Comparison of ENCODE assay signal across 8 cellular contexts in genomic region chr5:175696139-175696854, GRCh38. TPM values are rescaled to one million over a fixed set of nuclear protein-coding genes. Genes with fewer than 3 reads are reported as not detected.
DNase-seq lines count a peak whose midpoint lies in the region; ATAC-seq and TF ChIP-seq lines count a peak whose summit lies in the region.

No MANE protein-coding gene starts in this region.

- peaks cover 0 to 44% of the 10 kb centered on the region in 2 donors for H3K4me1 ChIP-seq in right atrium auricular region

- DNase-seq in A172 (ENCODE audit: low spot score) (peak; percentile 34), RKO (ENCODE audit: low spot score) (peak; percentile 59), right atrium auricular region (ENCODE audit: low spot score) (peak; percentile 82)
- DNase-seq in activated T-helper 1 cell treated with anti-CD3 and anti-CD28 coated beads, Interleukin-2, amount 50 U/mL, for 16 hours (ENCODE audit: low read depth in 1 of 2, low spot score in 1 of 2) = peak; percentile 45 to 52
- peak; percentile 91 for DNase-seq in stimulated activated CD4-positive, alpha-beta T cell treated with anti-CD3 and anti-CD28 coated beads, Interleukin-15, amount 100 ng/mL, for 24 hours

- H3K4me3 ChIP-seq in right atrium auricular region = no peak overlapping the region

- ATAC-seq in GM21381 (IDR thresholded peaks at IDR 0.05; ENCODE audit: unreplicated experiment) (peak; percentile 45), GM21717 (IDR thresholded peaks at IDR 0.05; ENCODE audit: unreplicated experiment) (no peak), HG03354 (IDR thresholded peaks at IDR 0.05; ENCODE audit: poor library complexity, severe bottlenecking, unreplicated experiment) (no peak)

- peak overlapping the region; percentile 27 to 38 for H3K27ac ChIP-seq in right atrium auricular region

- H3K27me3 ChIP-seq in right atrium auricular region = no peaks in the 10 kb centered on the region

- no peaks in the 10 kb centered on the region for H3K9me3 ChIP-seq in right atrium auricular region

- TF ChIP-seq CTCF in right atrium auricular region (IDR thresholded peaks at IDR 0.05) = peak; percentile 27 to 70

- H3K36me3 ChIP-seq in right atrium auricular region = no peaks in the 10 kb centered on the region

RNA-seq across cellular contexts. Expression of gene HRH2, which starts 38.4 kb away (rescaled TPM):
- total RNA-seq in A172 (2014; rRNA removed; shearing (Covaris generic)) = 0.46 and 0.88 TPM in 2 replicates
- total RNA-seq in right atrium auricular region = 10 to 100 TPM in 1 of 2 donors, 1 to 10 TPM in 1; 8.0 to 18.9 TPM

Comparison
In these comparisons a context has a peak if more than half of its experiments do, and no peak if none do; other contexts are left out.
1. DNase-seq: peak in every context shown above with its lines; median percentile 91 in stimulated activated CD4-positive, alpha-beta T cell treated with anti-CD3 and anti-CD28 coated beads, Interleukin-15, amount 100 ng/mL, for 24 hours; 82 in right atrium auricular region; 59 in RKO; 48 in activated T-helper 1 cell treated with anti-CD3 and anti-CD28 coated beads, Interleukin-2, amount 50 U/mL, for 16 hours; 34 in A172.